ENCODE assay signal across 8 cellular contexts in genomic region chr5:177132504-177133118, GRCh38. TPM values are rescaled to one million over a fixed set of nuclear protein-coding genes. Genes with fewer than 3 reads are reported as not detected.
DNase-seq lines count a peak whose midpoint lies in the region; ATAC-seq and TF ChIP-seq lines count a peak whose summit lies in the region.

No MANE protein-coding gene starts in this region.

- H3K9me3 Mint-ChIP-seq in stimulated activated naive B cell treated with anti-CD40 and anti-IgM and Interleukin-4, amounts not matched to agents 10 μg/mL and 1 μg/mL and 100 μg/mL, for 72 hours: no peaks in the 10 kb centered on the region

- H3K27ac ChIP-seq in MM.1S (ENCODE audit: low read length) (no peak overlapping the region), left lung (peak overlapping the region; percentile 89)

- peak; percentile 8 to 12 for ATAC-seq in activated CD4-positive, CD25-positive, alpha-beta regulatory T cell treated with anti-CD3 and anti-CD28 coated beads, Interleukin-2, amount 50 U/mL, for 24 hours
- peak; percentile 27 for ATAC-seq in left lung
- ATAC-seq in stimulated activated naive B cell treated with anti-CD40 and anti-IgM and Interleukin-4, amounts not matched to agents 10 μg/mL and 1 μg/mL and 100 μg/mL, for 72 hours (replicated peaks): peak; percentile 31 to 38

- H3K4me3 ChIP-seq in MM.1S (ENCODE audit: low read length) (no peak overlapping the region), left lung (peak overlapping the region; percentile 33 to 76)

- no peak overlapping the region for H3K9ac ChIP-seq in MM.1S (ENCODE audit: low read length)

- peak overlapping the region; percentile 90 for H3K27ac Mint-ChIP-seq in stimulated activated naive B cell treated with anti-CD40 and anti-IgM and Interleukin-4, amounts not matched to agents 10 μg/mL and 1 μg/mL and 100 μg/mL, for 72 hours

- no peaks in the 10 kb centered on the region for H4K20me1 ChIP-seq in MM.1S (ENCODE audit: insufficient read depth, low read length)

- peaks cover 25% of the 10 kb centered on the region for H3K4me1 ChIP-seq in MM.1S (ENCODE audit: low read length)
- peaks cover 30 to 47% of the 10 kb centered on the region in 2 donors for H3K4me1 ChIP-seq in left lung

- intact Hi-C loops in left lung (cut with DNase I): no loop called here

- peaks cover 10% of the 10 kb centered on the region; the same call in 1 of the 2 replicates for H3F3A ChIP-seq in MM.1S (ENCODE audit: insufficient read depth, low read length)

- H3K36me3 Mint-ChIP-seq in stimulated activated naive B cell treated with anti-CD40 and anti-IgM and Interleukin-4, amounts not matched to agents 10 μg/mL and 1 μg/mL and 100 μg/mL, for 72 hours: peaks cover 12% of the 10 kb centered on the region in 2 donors

- H3K27me3 ChIP-seq in MM.1S (replicated peaks; ENCODE audit: insufficient read depth, low read length) (no peaks in the 10 kb centered on the region), left lung (no peaks in the 10 kb centered on the region)

- no peak for DNase-seq in activated CD4-positive, CD25-positive, alpha-beta regulatory T cell treated with anti-CD3 and anti-CD28 coated beads, Interleukin-2, amount 50 U/mL, for 72 hours
- DNase-seq in MM.1S (no peak), left lung (peak; percentile 50 to 83), NCI-H128 (lab: John Stamatoyannopoulos, UW; ENCODE audit: unreplicated experiment) (no peak), NOMO-1 (lab: John Stamatoyannopoulos, UW; ENCODE audit: unreplicated experiment in 2 of 2) (no peak)
- DNase-seq in central memory CD4-positive, alpha-beta T cell: peak; percentile 63
- no peak for DNase-seq in stimulated activated naive B cell treated with anti-CD40 and anti-IgM and Interleukin-4, amounts not matched to agents 10 μg/mL and 1 μg/mL and 100 μg/mL, for 72 hours

- no peaks in the 10 kb centered on the region for H3K9me2 ChIP-seq in MM.1S (replicated peaks; ENCODE audit: insufficient read depth, low read length)

- H3K79me2 ChIP-seq in MM.1S (ENCODE audit: low read length): peaks cover 30% of the 10 kb centered on the region

- peaks cover 3% of the 10 kb centered on the region; the same call in 1 of the 2 replicates for H3K36me3 ChIP-seq in MM.1S (replicated peaks; ENCODE audit: insufficient read depth, low read length)
- H3K36me3 ChIP-seq in left lung: peaks cover 0 to 24% of the 10 kb centered on the region in 2 donors

- peaks cover 28 to 44% of the 10 kb centered on the region in 2 donors for H3K4me1 Mint-ChIP-seq in stimulated activated naive B cell treated with anti-CD40 and anti-IgM and Interleukin-4, amounts not matched to agents 10 μg/mL and 1 μg/mL and 100 μg/mL, for 72 hours

- H2AFZ ChIP-seq in MM.1S (ENCODE audit: low read length): peak overlapping the region; percentile 72

- no peaks in the 10 kb centered on the region for H3K9me3 ChIP-seq in MM.1S (replicated peaks; ENCODE audit: insufficient read depth, low read length)
- H3K9me3 ChIP-seq in left lung: no peaks in the 10 kb centered on the region

- H3K4me3 Mint-ChIP-seq in stimulated activated naive B cell treated with anti-CD40 and anti-IgM and Interleukin-4, amounts not matched to agents 10 μg/mL and 1 μg/mL and 100 μg/mL, for 72 hours: peak overlapping the region; percentile 78 to 91

- no peak for TF ChIP-seq CTCF in MM.1S (IDR thresholded peaks at IDR 0.05; ENCODE audit: low read length)
- TF ChIP-seq CTCF in left lung (IDR thresholded peaks at IDR 0.05): no peak

- no peaks in the 10 kb centered on the region for H3K27me3 Mint-ChIP-seq in stimulated activated naive B cell treated with anti-CD40 and anti-IgM and Interleukin-4, amounts not matched to agents 10 μg/mL and 1 μg/mL and 100 μg/mL, for 72 hours

- H3K4me2 ChIP-seq in MM.1S (ENCODE audit: low read depth, low read length): no peak overlapping the region; the same call in 1 of the 2 replicates

RNA-seq across cellular contexts. Expression of gene NSD1, which starts 1.0 kb away (rescaled TPM):
- 10 to 100 TPM; 71.2 to 79.7 TPM for total RNA-seq in left lung

RNA-seq across cellular contexts. Expression of gene FGFR4, which starts 45.9 kb away (rescaled TPM):
- 10 to 100 TPM; 14.8 to 99.9 TPM for total RNA-seq in left lung

Comparison
In these comparisons a context has a peak if more than half of its experiments do, and no peak if none do; other contexts are left out.
1. DNase-seq: peak in central memory CD4-positive, alpha-beta T cell (single experiment) and left lung (2 of 2); none in activated CD4-positive, CD25-positive, alpha-beta regulatory T cell treated with anti-CD3 and anti-CD28 coated beads, Interleukin-2, amount 50 U/mL, for 72 hours (single experiment), MM.1S (single experiment), stimulated activated naive B cell treated with anti-CD40 and anti-IgM and Interleukin-4, amounts not matched to agents 10 μg/mL and 1 μg/mL and 100 μg/mL, for 72 hours (single experiment), NCI-H128 (single experiment) and NOMO-1 (0 of 2).
2. Peak in every context shown above with its lines, with median percentiles within 50 percentile points of each other: ATAC-seq.